21 cellular contexts compared by ENCODE assay signal in genomic region chr2:120491111-120491625, GRCh38.
"Had no signal": no experiment of that assay in that cellular context is flagged by ENCODE, and none has a peak within 500 bp of the region (broad histone marks: within the 10 kb centered on the region; RNA-seq: fewer than 3 reads in every experiment).

No MANE protein-coding gene starts in this region.

- ATAC-seq: effector memory CD8-positive, alpha-beta T cell; mucosa of descending colon; pancreas; right lobe of liver had no signal

- H3K9me3 Mint-ChIP-seq: effector memory CD8-positive, alpha-beta T cell; mesothelial cell of epicardium; naive B cell had no signal

- H3K36me3 Mint-ChIP-seq: mesothelial cell of epicardium, naive B cell had no signal

- DNase-seq: cortex of kidney; effector memory CD8-positive, alpha-beta T cell; erythroblast; esophagus squamous epithelium; foreskin melanocyte; glutamatergic neuron; mesenchymal stem cell; mucosa of descending colon; naive B cell; occipital lobe; right lobe of liver; small intestine; stimulated activated CD4-positive, alpha-beta T cell treated with anti-CD3 and anti-CD28 coated beads, Interleukin-12 subunit alpha, Interleukin-12 subunit beta, amount 100 ng/mL, for 4 hours; stimulated activated CD4-positive, alpha-beta T cell treated with anti-CD3 and anti-CD28 coated beads, Interleukin-1b, Interleukin-23, amount 100 ng/mL, for 48 hours; stimulated activated CD4-positive, alpha-beta T cell treated with anti-CD3 and anti-CD28 coated beads, Interleukin-4, amount 100 ng/mL, for 1 hour; stimulated activated CD8-positive, alpha-beta memory T cell treated with anti-CD3 and anti-CD28 coated beads, Interleukin-4, amount 100 ng/mL, for 48 hours; stimulated activated naive CD4-positive, alpha-beta T cell treated with Interleukin-2 at 50 U/mL for 16 hours; transverse colon had no signal

- H3K4me3 Mint-ChIP-seq: effector memory CD8-positive, alpha-beta T cell; mesothelial cell of epicardium; naive B cell had no signal

- H3K4me1 Mint-ChIP-seq: mesothelial cell of epicardium, naive B cell had no signal

- H3K27ac Mint-ChIP-seq: effector memory CD8-positive, alpha-beta T cell; mesothelial cell of epicardium; naive B cell; progenitor cell of endocrine pancreas had no signal
